ENCODE assay signal across 1 cellular context in the genomic region with DNA sequence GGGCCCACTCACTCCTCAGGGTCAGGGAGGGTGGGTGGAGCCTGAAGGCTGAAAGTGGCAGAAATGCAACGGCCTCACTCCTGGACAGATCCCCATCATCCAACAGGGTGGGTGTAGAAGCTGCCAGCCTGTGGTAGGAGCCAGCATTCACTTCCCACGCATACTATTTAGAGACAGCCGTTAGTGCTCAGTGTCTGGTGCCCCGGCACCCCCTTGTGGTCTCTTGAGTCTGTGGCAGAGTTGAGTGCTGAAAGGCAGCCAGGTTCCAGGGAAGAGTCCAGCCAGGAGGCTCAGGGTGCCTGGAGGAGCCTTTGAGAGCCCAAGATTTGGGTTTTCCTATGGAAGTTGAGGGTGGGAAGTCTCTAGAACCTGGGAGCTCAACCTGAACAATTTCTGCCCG.
TF ChIP-seq lines count a peak whose summit lies in the region.

No MANE protein-coding gene starts in this region.

TF ChIP-seq in HepG2, 621 proteins besides CTCF, POLR2A, EP300 and RAD21 (continued from another document and continues in another):
- peak; percentile 37; the same call in 1 of the 2 replicates for TF ChIP-seq ZNF687 (CRISPR knock-in tag; IDR thresholded peaks at IDR 0.05)
- TF ChIP-seq XBP1 (CRISPR knock-in tag; IDR thresholded peaks at IDR 0.05), result no peak
- peak; percentile 45; the same call in 1 of the 2 replicates for TF ChIP-seq MED1 (CRISPR knock-in tag; IDR thresholded peaks at IDR 0.05)
- 0 out of 2 replicates have a peak, but pooled peaks have one; percentile 47 for TF ChIP-seq MYNN (CRISPR knock-in tag; IDR thresholded peaks at IDR 0.05; ENCODE audit: low read depth)
- no peak for TF ChIP-seq SRSF1 (optimal IDR thresholded peaks at IDR 0.05; ENCODE audit: low read depth, low read length)
- no peak for TF ChIP-seq TBX3 (IDR thresholded peaks at IDR 0.05; ENCODE audit: borderline replicate concordance)
- TF ChIP-seq FIP1L1 (IDR thresholded peaks at IDR 0.05; ENCODE audit: borderline replicate concordance, insufficient read depth, low read depth, low read length), result no peak
- no peak for TF ChIP-seq SOX6 (IDR thresholded peaks at IDR 0.05)
- TF ChIP-seq SOX6 (CRISPR knock-in tag; IDR thresholded peaks at IDR 0.05), result peak; percentile 24; the same call in 1 of the 2 replicates
- no peak for TF ChIP-seq ATF3 (CRISPR knock-in tag; IDR thresholded peaks at IDR 0.05)
- no peak for TF ChIP-seq ZNF367 (CRISPR knock-in tag; IDR thresholded peaks at IDR 0.05; ENCODE audit: borderline replicate concordance)
- no peak for TF ChIP-seq HNRNPH1 (optimal IDR thresholded peaks at IDR 0.05; ENCODE audit: low read depth, low read length)
- no peak for TF ChIP-seq GTF2F1 (IDR thresholded peaks at IDR 0.05; ENCODE audit: low read length)
- no peak for TF ChIP-seq CAMTA2 (CRISPR knock-in tag; IDR thresholded peaks at IDR 0.05; ENCODE audit: borderline replicate concordance)
- TF ChIP-seq PHF8 (CRISPR knock-in tag; IDR thresholded peaks at IDR 0.05), result peak; percentile 21; the same call in 1 of the 2 replicates
- TF ChIP-seq, protein P1, sequence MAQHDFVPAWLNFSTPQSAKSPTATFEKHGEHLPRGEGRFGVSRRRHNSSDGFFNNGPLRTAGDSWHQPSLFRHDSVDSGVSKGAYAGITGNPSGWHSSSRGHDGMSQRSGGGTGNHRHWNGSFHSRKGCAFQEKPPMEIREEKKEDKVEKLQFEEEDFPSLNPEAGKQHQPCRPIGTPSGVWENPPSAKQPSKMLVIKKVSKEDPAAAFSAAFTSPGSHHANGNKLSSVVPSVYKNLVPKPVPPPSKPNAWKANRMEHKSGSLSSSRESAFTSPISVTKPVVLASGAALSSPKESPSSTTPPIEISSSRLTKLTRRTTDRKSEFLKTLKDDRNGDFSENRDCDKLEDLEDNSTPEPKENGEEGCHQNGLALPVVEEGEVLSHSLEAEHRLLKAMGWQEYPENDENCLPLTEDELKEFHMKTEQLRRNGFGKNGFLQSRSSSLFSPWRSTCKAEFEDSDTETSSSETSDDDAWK (CRISPR knock-in tag; IDR thresholded peaks at IDR 0.05), result no peak
- peak; percentile 23; the same call in 1 of the 2 replicates for TF ChIP-seq FOSL2 (CRISPR knock-in tag; IDR thresholded peaks at IDR 0.05)
- no peak for TF ChIP-seq NR1H2 (CRISPR knock-in tag; IDR thresholded peaks at IDR 0.05; ENCODE audit: borderline replicate concordance, low read depth)
- TF ChIP-seq SP1 (IDR thresholded peaks at IDR 0.05), result no peak
- TF ChIP-seq SP1 (CRISPR knock-in tag; IDR thresholded peaks at IDR 0.05), result no peak
- TF ChIP-seq, protein P2, sequence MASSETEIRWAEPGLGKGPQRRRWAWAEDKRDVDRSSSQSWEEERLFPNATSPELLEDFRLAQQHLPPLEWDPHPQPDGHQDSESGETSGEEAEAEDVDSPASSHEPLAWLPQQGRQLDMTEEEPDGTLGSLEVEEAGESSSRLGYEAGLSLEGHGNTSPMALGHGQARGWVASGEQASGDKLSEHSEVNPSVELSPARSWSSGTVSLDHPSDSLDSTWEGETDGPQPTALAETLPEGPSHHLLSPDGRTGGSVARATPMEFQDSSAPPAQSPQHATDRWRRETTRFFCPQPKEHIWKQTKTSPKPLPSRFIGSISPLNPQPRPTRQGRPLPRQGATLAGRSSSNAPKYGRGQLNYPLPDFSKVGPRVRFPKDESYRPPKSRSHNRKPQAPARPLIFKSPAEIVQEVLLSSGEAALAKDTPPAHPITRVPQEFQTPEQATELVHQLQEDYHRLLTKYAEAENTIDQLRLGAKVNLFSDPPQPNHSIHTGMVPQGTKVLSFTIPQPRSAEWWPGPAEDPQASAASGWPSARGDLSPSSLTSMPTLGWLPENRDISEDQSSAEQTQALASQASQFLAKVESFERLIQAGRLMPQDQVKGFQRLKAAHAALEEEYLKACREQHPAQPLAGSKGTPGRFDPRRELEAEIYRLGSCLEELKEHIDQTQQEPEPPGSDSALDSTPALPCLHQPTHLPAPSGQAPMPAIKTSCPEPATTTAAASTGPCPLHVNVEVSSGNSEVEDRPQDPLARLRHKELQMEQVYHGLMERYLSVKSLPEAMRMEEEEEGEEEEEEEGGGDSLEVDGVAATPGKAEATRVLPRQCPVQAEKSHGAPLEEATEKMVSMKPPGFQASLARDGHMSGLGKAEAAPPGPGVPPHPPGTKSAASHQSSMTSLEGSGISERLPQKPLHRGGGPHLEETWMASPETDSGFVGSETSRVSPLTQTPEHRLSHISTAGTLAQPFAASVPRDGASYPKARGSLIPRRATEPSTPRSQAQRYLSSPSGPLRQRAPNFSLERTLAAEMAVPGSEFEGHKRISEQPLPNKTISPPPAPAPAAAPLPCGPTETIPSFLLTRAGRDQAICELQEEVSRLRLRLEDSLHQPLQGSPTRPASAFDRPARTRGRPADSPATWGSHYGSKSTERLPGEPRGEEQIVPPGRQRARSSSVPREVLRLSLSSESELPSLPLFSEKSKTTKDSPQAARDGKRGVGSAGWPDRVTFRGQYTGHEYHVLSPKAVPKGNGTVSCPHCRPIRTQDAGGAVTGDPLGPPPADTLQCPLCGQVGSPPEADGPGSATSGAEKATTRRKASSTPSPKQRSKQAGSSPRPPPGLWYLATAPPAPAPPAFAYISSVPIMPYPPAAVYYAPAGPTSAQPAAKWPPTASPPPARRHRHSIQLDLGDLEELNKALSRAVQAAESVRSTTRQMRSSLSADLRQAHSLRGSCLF (CRISPR knock-in tag; IDR thresholded peaks at IDR 0.05; ENCODE audit: borderline replicate concordance), result no peak
- TF ChIP-seq SMAD9 (CRISPR knock-in tag; IDR thresholded peaks at IDR 0.05), result no peak
- TF ChIP-seq SMARCE1 (IDR thresholded peaks at IDR 0.05; ENCODE audit: borderline replicate concordance), result no peak
- peak; percentile 81 for TF ChIP-seq KDM2A (CRISPR knock-in tag; IDR thresholded peaks at IDR 0.05; ENCODE audit: borderline replicate concordance, low read depth)
- TF ChIP-seq, protein P3, sequence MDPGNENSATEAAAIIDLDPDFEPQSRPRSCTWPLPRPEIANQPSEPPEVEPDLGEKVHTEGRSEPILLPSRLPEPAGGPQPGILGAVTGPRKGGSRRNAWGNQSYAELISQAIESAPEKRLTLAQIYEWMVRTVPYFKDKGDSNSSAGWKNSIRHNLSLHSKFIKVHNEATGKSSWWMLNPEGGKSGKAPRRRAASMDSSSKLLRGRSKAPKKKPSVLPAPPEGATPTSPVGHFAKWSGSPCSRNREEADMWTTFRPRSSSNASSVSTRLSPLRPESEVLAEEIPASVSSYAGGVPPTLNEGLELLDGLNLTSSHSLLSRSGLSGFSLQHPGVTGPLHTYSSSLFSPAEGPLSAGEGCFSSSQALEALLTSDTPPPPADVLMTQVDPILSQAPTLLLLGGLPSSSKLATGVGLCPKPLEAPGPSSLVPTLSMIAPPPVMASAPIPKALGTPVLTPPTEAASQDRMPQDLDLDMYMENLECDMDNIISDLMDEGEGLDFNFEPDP (CRISPR knock-in tag; conservative IDR thresholded peaks at IDR 0.05), result no peak
- no peak for TF ChIP-seq TRIM22 (IDR thresholded peaks at IDR 0.05)
- TF ChIP-seq MBNL3 (CRISPR knock-in tag; conservative IDR thresholded peaks at IDR 0.05), result no peak
- TF ChIP-seq SAP130 (CRISPR knock-in tag; IDR thresholded peaks at IDR 0.05; ENCODE audit: low read depth), result peak; percentile 31; the same call in 1 of the 2 replicates
- TF ChIP-seq, protein P4, sequence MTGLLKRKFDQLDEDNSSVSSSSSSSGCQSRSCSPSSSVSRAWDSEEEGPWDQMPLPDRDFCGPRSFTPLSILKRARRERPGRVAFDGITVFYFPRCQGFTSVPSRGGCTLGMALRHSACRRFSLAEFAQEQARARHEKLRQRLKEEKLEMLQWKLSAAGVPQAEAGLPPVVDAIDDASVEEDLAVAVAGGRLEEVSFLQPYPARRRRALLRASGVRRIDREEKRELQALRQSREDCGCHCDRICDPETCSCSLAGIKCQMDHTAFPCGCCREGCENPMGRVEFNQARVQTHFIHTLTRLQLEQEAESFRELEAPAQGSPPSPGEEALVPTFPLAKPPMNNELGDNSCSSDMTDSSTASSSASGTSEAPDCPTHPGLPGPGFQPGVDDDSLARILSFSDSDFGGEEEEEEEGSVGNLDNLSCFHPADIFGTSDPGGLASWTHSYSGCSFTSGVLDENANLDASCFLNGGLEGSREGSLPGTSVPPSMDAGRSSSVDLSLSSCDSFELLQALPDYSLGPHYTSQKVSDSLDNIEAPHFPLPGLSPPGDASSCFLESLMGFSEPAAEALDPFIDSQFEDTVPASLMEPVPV (CRISPR knock-in tag; IDR thresholded peaks at IDR 0.05), result no peak
- TF ChIP-seq, protein P5, sequence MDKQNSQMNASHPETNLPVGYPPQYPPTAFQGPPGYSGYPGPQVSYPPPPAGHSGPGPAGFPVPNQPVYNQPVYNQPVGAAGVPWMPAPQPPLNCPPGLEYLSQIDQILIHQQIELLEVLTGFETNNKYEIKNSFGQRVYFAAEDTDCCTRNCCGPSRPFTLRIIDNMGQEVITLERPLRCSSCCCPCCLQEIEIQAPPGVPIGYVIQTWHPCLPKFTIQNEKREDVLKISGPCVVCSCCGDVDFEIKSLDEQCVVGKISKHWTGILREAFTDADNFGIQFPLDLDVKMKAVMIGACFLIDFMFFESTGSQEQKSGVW (CRISPR knock-in tag; IDR thresholded peaks at IDR 0.05; ENCODE audit: borderline replicate concordance), result no peak
- TF ChIP-seq KLF6 (CRISPR knock-in tag; IDR thresholded peaks at IDR 0.05), result 0 out of 2 replicates have a peak, but pooled peaks have one; percentile 33
- TF ChIP-seq NFYC (CRISPR knock-in tag; IDR thresholded peaks at IDR 0.05), result no peak
- no peak for TF ChIP-seq ZNF12 (CRISPR knock-in tag; IDR thresholded peaks at IDR 0.05)
- no peak for TF ChIP-seq BRD4 (CRISPR knock-in tag; IDR thresholded peaks at IDR 0.05)
- TF ChIP-seq FOXA3 (CRISPR knock-in tag; IDR thresholded peaks at IDR 0.05), result 0 out of 2 replicates have a peak, but pooled peaks have one; percentile 33
- no peak for TF ChIP-seq ETV6 (CRISPR knock-in tag; conservative IDR thresholded peaks at IDR 0.05)
- TF ChIP-seq TFE3 (CRISPR knock-in tag; IDR thresholded peaks at IDR 0.05), result no peak
- peak; percentile 56; the same call in 1 of the 2 replicates for TF ChIP-seq ZNF800 (CRISPR knock-in tag; IDR thresholded peaks at IDR 0.05)
